8 cellular contexts compared by ENCODE assay signal in the genomic region with DNA sequence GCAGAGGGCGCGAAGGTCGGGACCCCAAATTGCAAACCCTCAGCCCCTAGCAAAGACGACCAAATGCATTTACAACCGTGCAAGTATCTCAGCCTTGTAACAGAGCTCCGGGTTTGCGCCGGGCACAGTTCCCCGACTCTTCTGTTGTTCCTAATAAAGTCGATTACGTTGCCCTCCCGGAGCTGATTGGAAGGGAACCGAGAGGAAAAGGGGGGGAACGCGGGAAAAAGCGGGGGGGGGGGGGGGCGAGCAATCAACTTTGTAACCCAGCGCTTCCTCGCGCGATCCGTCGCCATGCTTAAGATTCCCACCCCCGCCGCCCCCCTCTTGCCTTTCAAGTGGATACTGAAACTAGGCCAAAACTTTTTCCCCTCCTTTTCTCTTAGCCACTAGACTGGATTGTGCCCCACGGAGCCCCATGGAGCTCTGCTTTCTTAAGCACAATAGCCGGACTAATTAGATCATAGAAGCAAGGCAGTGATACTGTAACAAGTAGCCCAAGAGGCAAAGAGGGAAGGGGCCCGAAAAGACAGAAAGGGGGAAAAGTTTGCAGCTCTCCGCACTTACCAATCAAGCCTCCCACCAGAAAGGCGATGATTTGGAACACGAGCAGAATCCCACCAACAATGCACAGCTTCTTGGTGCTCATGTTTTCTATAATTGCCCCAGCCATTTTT. TPM values are rescaled to one million over a fixed set of nuclear protein-coding genes. Genes with fewer than 3 reads are reported as not detected.
A peak's percentile ranks its signal among the peaks of the same experiment; 100 is the strongest.
DNase-seq lines count a peak whose midpoint lies in the region; ATAC-seq and TF ChIP-seq lines count a peak whose summit lies in the region.

No MANE protein-coding gene starts in this region.

- no peaks in the 10 kb centered on the region for H3K36me3 ChIP-seq in ascending aorta

- H3K4me1 ChIP-seq in ascending aorta, result peaks cover 0 to 13% of the 10 kb centered on the region in 2 donors

- H3K27me3 ChIP-seq in ascending aorta, result no peaks in the 10 kb centered on the region

- ATAC-seq in GM21786 (IDR thresholded peaks at IDR 0.05; ENCODE audit: unreplicated experiment), result no peak

- no peaks in the 10 kb centered on the region for H3K9me3 ChIP-seq in ascending aorta

- DNase-seq in LHCN-M2 (ENCODE audit: low read depth) (peak; percentile 71), ascending aorta (ENCODE audit: low spot score in 2 of 2) (peak; percentile 21 to 81), hypothalamus (lab: John Stamatoyannopoulos, UW) (peak in 34 of 51 donors; percentile 13 to 80 (median 37)), renal cortical epithelial cell (ENCODE audit: low read depth) (peak; percentile 40), cerebellar nuclear complex (lab: John Stamatoyannopoulos, UW) (no peak)
- DNase-seq in activated CD4-positive, alpha-beta T cell treated with anti-CD3 and anti-CD28 coated beads, Interleukin-2, amount 50 U/mL, for 48 hours, result no peak

- H3K27ac ChIP-seq in C4-2B (peak overlapping the region; percentile 24; the same call in 1 of the 2 replicates), ascending aorta (peak overlapping the region; percentile 78 to 89)

- peak overlapping the region; percentile 73 to 80 for H3K4me3 ChIP-seq in ascending aorta

- intact Hi-C loops in ascending aorta (cut with DNase I), result loop anchor here (1.0 to 10.0 kb wide), 7 partner anchors 35 to 1973 kb away; a partner anchor contains a TSS

- TF ChIP-seq CTCF in C4-2B (conservative IDR thresholded peaks at IDR 0.05) (no peak), ascending aorta (IDR thresholded peaks at IDR 0.05) (no peak)

RNA-seq across cellular contexts. Expression of a gene that starts 0.6 kb away (rescaled TPM):
- total RNA-seq in LHCN-M2 (2014; rRNA removed), result 49.8 and 57.5 TPM in 2 replicates
- 54.1 TPM for polyA plus RNA-seq in LHCN-M2 (2012)
- total RNA-seq in ascending aorta, result 29.9 TPM
- 32.5 and 53.1 TPM in 2 replicates for total RNA-seq in renal cortical epithelial cell

Comparison
In these comparisons a context has a peak if more than half of its experiments do, and no peak if none do; other contexts are left out.
1. DNase-seq: peak in LHCN-M2 (single experiment), ascending aorta (2 of 2), hypothalamus (34 of 51) and renal cortical epithelial cell (single experiment); none in activated CD4-positive, alpha-beta T cell treated with anti-CD3 and anti-CD28 coated beads, Interleukin-2, amount 50 U/mL, for 48 hours (0 of 2) and cerebellar nuclear complex (0 of 2).